Comparison of ENCODE assay signal across 11 cellular contexts in genomic region chr13:80113714-80114454, GRCh38.
"Had no signal": no experiment of that assay in that cellular context is flagged by ENCODE, and none has a peak within 500 bp of the region (broad histone marks: within the 10 kb centered on the region; RNA-seq: fewer than 3 reads in every experiment).

No MANE protein-coding gene starts in this region.

- H3K4me1 ChIP-seq: HAP-1 had no signal

- H3K27ac Mint-ChIP-seq: HFFc6, IgD-negative memory B cell had no signal

- ATAC-seq: HCT116, HepG2 had no signal

- FAIRE-seq: HepG2 had no signal

- H3K4me3 ChIP-seq: GM23248, HAP-1 had no signal

- H3K36me3 ChIP-seq: HAP-1 had no signal

- H2AFZ ChIP-seq: GM23248 had no signal

- H3K9me3 ChIP-seq: HAP-1 had no signal

- DNase-seq: GM23248, GOT3, H7, HFFc6, KBM-7 had no signal

- H3K9me3 Mint-ChIP-seq: HFFc6 had no signal

- H3K4me2 ChIP-seq: KMS-11 had no signal

- H3K4me1 Mint-ChIP-seq: IgD-negative memory B cell had no signal

- H3K4me3 Mint-ChIP-seq: HFFc6, IgD-negative memory B cell had no signal

- H3K36me3 Mint-ChIP-seq: IgD-negative memory B cell had no signal

- H3K27me3 Mint-ChIP-seq: IgD-negative memory B cell had no signal

- H3K9ac ChIP-seq: GM23248, KMS-11 had no signal

- H3K27ac ChIP-seq: GM23248, HL-60, KMS-11 had no signal
